In the genomic region with DNA sequence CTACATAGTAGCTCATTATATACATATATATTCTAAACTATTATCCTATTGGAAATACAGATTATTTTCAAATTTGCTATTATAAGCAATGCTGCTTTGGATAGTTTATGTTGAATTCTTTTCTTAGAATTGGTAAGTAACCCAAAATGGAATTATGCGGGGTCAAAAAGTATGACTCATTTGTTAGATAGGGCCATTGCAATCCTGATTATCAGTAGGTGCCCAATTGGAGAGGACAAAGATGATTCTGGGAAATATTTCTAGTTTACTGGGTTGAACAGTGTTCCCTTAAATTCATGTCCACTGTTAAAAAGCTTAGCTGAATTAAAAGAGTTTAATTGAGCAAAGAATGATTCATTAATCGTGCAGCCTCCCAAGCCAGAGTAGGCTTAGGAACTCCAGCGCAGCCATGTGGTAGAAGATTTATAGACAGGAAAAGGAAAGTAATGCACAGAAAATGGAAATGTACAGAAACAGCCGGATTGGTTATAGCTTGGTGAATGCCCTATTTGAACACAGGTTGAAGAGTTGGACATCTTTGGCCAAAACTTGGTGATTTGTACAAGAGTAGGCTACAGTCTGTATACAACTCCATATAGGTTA, we compare ENCODE assay signal across 1 cellular context.
TF ChIP-seq lines count a peak whose summit lies in the region.

No MANE protein-coding gene starts in this region.

TF ChIP-seq in GM23338, 12 proteins besides CTCF, POLR2A, EP300 and RAD21 (continued from another document):
- TF ChIP-seq, protein P1, sequence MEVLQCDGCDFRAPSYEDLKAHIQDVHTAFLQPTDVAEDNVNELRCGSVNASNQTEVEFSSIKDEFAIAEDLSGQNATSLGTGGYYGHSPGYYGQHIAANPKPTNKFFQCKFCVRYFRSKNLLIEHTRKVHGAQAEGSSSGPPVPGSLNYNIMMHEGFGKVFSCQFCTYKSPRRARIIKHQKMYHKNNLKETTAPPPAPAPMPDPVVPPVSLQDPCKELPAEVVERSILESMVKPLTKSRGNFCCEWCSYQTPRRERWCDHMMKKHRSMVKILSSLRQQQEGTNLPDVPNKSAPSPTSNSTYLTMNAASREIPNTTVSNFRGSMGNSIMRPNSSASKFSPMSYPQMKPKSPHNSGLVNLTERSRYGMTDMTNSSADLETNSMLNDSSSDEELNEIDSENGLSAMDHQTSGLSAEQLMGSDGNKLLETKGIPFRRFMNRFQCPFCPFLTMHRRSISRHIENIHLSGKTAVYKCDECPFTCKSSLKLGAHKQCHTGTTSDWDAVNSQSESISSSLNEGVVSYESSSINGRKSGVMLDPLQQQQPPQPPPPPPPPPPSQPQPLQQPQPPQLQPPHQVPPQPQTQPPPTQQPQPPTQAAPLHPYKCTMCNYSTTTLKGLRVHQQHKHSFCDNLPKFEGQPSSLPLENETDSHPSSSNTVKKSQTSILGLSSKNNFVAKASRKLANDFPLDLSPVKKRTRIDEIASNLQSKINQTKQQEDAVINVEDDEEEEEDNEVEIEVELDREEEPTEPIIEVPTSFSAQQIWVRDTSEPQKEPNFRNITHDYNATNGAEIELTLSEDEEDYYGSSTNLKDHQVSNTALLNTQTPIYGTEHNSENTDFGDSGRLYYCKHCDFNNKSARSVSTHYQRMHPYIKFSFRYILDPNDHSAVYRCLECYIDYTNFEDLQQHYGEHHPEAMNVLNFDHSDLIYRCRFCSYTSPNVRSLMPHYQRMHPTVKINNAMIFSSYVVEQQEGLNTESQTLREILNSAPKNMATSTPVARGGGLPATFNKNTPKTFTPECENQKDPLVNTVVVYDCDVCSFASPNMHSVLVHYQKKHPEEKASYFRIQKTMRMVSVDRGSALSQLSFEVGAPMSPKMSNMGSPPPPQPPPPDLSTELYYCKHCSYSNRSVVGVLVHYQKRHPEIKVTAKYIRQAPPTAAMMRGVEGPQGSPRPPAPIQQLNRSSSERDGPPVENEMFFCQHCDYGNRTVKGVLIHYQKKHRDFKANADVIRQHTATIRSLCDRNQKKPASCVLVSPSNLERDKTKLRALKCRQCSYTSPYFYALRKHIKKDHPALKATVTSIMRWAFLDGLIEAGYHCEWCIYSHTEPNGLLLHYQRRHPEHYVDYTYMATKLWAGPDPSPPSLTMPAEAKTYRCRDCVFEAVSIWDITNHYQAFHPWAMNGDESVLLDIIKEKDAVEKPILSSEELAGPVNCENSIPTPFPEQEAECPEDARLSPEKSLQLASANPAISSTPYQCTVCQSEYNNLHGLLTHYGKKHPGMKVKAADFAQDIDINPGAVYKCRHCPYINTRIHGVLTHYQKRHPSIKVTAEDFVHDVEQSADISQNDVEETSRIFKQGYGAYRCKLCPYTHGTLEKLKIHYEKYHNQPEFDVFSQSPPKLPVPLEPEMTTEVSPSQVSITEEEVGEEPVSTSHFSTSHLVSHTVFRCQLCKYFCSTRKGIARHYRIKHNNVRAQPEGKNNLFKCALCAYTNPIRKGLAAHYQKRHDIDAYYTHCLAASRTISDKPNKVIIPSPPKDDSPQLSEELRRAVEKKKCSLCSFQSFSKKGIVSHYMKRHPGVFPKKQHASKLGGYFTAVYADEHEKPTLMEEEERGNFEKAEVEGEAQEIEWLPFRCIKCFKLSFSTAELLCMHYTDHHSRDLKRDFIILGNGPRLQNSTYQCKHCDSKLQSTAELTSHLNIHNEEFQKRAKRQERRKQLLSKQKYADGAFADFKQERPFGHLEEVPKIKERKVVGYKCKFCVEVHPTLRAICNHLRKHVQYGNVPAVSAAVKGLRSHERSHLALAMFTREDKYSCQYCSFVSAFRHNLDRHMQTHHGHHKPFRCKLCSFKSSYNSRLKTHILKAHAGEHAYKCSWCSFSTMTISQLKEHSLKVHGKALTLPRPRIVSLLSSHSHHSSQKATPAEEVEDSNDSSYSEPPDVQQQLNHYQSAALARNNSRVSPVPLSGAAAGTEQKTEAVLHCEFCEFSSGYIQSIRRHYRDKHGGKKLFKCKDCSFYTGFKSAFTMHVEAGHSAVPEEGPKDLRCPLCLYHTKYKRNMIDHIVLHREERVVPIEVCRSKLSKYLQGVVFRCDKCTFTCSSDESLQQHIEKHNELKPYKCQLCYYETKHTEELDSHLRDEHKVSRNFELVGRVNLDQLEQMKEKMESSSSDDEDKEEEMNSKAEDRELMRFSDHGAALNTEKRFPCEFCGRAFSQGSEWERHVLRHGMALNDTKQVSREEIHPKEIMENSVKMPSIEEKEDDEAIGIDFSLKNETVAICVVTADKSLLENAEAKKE (CRISPR knock-in tag; IDR thresholded peaks at IDR 0.05): no peak
- TF ChIP-seq STAT1 (IDR thresholded peaks at IDR 0.05; ENCODE audit: unreplicated experiment) (no peak), CREB1 (CRISPR knock-in tag; IDR thresholded peaks at IDR 0.05; ENCODE audit: low read depth) (no peak)
- TF ChIP-seq, protein P2, sequence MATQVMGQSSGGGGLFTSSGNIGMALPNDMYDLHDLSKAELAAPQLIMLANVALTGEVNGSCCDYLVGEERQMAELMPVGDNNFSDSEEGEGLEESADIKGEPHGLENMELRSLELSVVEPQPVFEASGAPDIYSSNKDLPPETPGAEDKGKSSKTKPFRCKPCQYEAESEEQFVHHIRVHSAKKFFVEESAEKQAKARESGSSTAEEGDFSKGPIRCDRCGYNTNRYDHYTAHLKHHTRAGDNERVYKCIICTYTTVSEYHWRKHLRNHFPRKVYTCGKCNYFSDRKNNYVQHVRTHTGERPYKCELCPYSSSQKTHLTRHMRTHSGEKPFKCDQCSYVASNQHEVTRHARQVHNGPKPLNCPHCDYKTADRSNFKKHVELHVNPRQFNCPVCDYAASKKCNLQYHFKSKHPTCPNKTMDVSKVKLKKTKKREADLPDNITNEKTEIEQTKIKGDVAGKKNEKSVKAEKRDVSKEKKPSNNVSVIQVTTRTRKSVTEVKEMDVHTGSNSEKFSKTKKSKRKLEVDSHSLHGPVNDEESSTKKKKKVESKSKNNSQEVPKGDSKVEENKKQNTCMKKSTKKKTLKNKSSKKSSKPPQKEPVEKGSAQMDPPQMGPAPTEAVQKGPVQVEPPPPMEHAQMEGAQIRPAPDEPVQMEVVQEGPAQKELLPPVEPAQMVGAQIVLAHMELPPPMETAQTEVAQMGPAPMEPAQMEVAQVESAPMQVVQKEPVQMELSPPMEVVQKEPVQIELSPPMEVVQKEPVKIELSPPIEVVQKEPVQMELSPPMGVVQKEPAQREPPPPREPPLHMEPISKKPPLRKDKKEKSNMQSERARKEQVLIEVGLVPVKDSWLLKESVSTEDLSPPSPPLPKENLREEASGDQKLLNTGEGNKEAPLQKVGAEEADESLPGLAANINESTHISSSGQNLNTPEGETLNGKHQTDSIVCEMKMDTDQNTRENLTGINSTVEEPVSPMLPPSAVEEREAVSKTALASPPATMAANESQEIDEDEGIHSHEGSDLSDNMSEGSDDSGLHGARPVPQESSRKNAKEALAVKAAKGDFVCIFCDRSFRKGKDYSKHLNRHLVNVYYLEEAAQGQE (IDR thresholded peaks at IDR 0.05; ENCODE audit: unreplicated experiment): no peak
TF ChIP-seq in GM23338: peak in this region for 0.
